19 cellular contexts compared by ENCODE assay signal in the genomic region with DNA sequence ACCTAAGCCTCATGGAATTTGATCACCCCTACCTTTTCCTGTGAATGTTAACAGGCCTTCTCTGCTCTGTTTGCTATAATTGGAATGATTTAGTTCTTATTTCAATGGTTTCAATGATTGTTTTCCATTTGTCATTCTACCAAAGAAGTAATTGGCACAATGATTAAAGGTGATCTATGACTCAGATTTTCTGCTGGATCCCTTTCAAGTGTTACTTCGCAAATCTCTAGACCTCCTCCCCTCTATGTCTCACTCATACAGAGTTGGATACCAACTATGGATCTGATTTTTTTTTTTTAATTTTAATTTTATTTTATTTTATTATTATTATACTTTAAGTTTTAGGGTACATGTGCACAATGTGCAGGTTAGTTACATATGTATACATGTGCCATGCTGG. TPM values are rescaled to one million over a fixed set of nuclear protein-coding genes. Genes with fewer than 3 reads are reported as not detected.
DNase-seq lines count a peak whose midpoint lies in the region; ATAC-seq, FAIRE-seq and TF ChIP-seq lines count a peak whose summit lies in the region.
"Had no signal": no experiment of that assay in that cellular context is flagged by ENCODE, and none has a peak within 500 bp of the region (broad histone marks: within the 10 kb centered on the region; RNA-seq: fewer than 3 reads in every experiment).

No MANE protein-coding gene starts in this region.

- no peaks in the 10 kb centered on the region for H3K36me3 ChIP-seq in PC-3 (ENCODE audit: low read depth, low read length)
- H3K36me3 ChIP-seq: BLaER1 treated with 17β-estradiol and CSF1 and Interleukin-3, amounts not matched to agents 10 nM and 100 nM had no signal

- no peaks in the 10 kb centered on the region for H3K27me3 Mint-ChIP-seq in activated T-cell treated with anti-CD3 and anti-CD28 coated beads, Interleukin-2, amount 50 U/mL, for 24 hours
- no peaks in the 10 kb centered on the region for H3K27me3 Mint-ChIP-seq in memory B cell
- H3K27me3 Mint-ChIP-seq in WTC11 (ENCODE audit: low read depth): no peaks in the 10 kb centered on the region

- no peaks in the 10 kb centered on the region for H3K4me1 ChIP-seq in PC-3 (ENCODE audit: insufficient read depth, low read length)

- CTCF ChIA-PET in PC-3 (lab: Charles Lee): no interaction called here
- CTCF ChIA-PET in WTC11 (lab: Charles Lee): no interaction called here

- intact Hi-C loops in PC-3 (cut with micrococcal nuclease): no loop called here

- H3K27ac Mint-ChIP-seq in activated T-cell treated with anti-CD3 and anti-CD28 coated beads, Interleukin-2, amount 50 U/mL, for 24 hours: peak overlapping the region; percentile 75
- H3K27ac Mint-ChIP-seq in memory B cell (peak overlapping the region; percentile 55), WTC11 (no peak overlapping the region)
- H3K27ac Mint-ChIP-seq: CD8-positive, alpha-beta T cell had no signal

- no peak for DNase-seq in activated T-cell treated with anti-CD3 and anti-CD28 coated beads, Interleukin-2, amount 50 U/mL, for 24 hours
- no peak for DNase-seq in activated T-cell treated with anti-CD3 and anti-CD28 coated beads for 4 hours
- DNase-seq in GM12891 (ENCODE audit: insufficient read length, low spot score): no peak
- peak; percentile 15 for DNase-seq in PC-3
- DNase-seq in memory B cell (ENCODE audit: low spot score in 2 of 2): no peak
- DNase-seq in WTC11 (ENCODE audit: low spot score): no peak
- DNase-seq: Calu3; CD8-positive, alpha-beta T cell; GF-D8; GOT3; KG1; NCI-H1417 treated with DMSO at 0.1 percent for 48 hours; NCI-H187 treated with DMSO at 0.1 percent for 48 hours; NCI-H2227 treated with DMSO at 0.1 percent for 48 hours; NCI-H510A treated with DMSO at 0.1 percent for 48 hours; NCI-H774 had no signal

- H3K9ac ChIP-seq in PC-3 (ENCODE audit: low read length): no peak overlapping the region
- H3K9ac ChIP-seq: BLaER1 treated with 17β-estradiol and CSF1 and Interleukin-3, amounts not matched to agents 10 nM and 100 nM had no signal

- TF ChIP-seq CTCF in PC-3 (conservative IDR thresholded peaks at IDR 0.05; ENCODE audit: low read depth, low read length): no peak
- no peak for TF ChIP-seq CTCF in WTC11 (IDR thresholded peaks at IDR 0.05)

- H3K9me2 ChIP-seq in PC-3 (replicated peaks; ENCODE audit: low read length): no peaks in the 10 kb centered on the region

- no peak overlapping the region for H3K4me3 ChIP-seq in PC-3 (ENCODE audit: low read length)
- H3K4me3 ChIP-seq: BLaER1 treated with 17β-estradiol and CSF1 and Interleukin-3, amounts not matched to agents 10 nM and 100 nM had no signal

- no peaks in the 10 kb centered on the region for H3F3A ChIP-seq in PC-3 (ENCODE audit: low read length, unreplicated experiment)

- no peaks in the 10 kb centered on the region for H3K9me3 Mint-ChIP-seq in activated T-cell treated with anti-CD3 and anti-CD28 coated beads, Interleukin-2, amount 50 U/mL, for 24 hours
- H3K9me3 Mint-ChIP-seq in memory B cell (no peaks in the 10 kb centered on the region), WTC11 (no peaks in the 10 kb centered on the region)
- H3K9me3 Mint-ChIP-seq: CD8-positive, alpha-beta T cell had no signal

- no peak for TF ChIP-seq POLR2A in GM12891 (IDR thresholded peaks at IDR 0.05; ENCODE audit: low read depth, low read length)

- H3K9me3 ChIP-seq in PC-3 (ENCODE audit: low read length): no peaks in the 10 kb centered on the region
- H3K9me3 ChIP-seq: BLaER1 treated with 17β-estradiol and CSF1 and Interleukin-3, amounts not matched to agents 10 nM and 100 nM had no signal

- H4K20me1 ChIP-seq in PC-3 (ENCODE audit: low read length): no peaks in the 10 kb centered on the region
- H4K20me1 ChIP-seq: BLaER1 treated with 17β-estradiol and CSF1 and Interleukin-3, amounts not matched to agents 10 nM and 100 nM had no signal

- H3K4me3 Mint-ChIP-seq in activated T-cell treated with anti-CD3 and anti-CD28 coated beads, Interleukin-2, amount 50 U/mL, for 24 hours: no peak overlapping the region
- H3K4me3 Mint-ChIP-seq in memory B cell (no peak overlapping the region), WTC11 (no peak overlapping the region)
- H3K4me3 Mint-ChIP-seq: CD8-positive, alpha-beta T cell had no signal

- BruUV-seq in PC-3 (replicated peaks; lab: Mats Ljungman, UMichigan): no TSS peak

- H3K4me2 ChIP-seq in PC-3 (ENCODE audit: low read length): no peak overlapping the region
- H3K4me2 ChIP-seq: BLaER1 treated with 17β-estradiol and CSF1 and Interleukin-3, amounts not matched to agents 10 nM and 100 nM had no signal

- H3K4me1 Mint-ChIP-seq in activated T-cell treated with anti-CD3 and anti-CD28 coated beads, Interleukin-2, amount 50 U/mL, for 24 hours (ENCODE audit: low read depth): peaks cover 33% of the 10 kb centered on the region
- H3K4me1 Mint-ChIP-seq in memory B cell (peaks cover 27% of the 10 kb centered on the region), WTC11 (no peaks in the 10 kb centered on the region; the same call in 1 of the 2 replicates)

- peak; percentile 9 for FAIRE-seq in GM12891 (lab: Jason Lieb, UNC)

- no peak overlapping the region for H2AFZ ChIP-seq in PC-3 (ENCODE audit: low read length)

- H3K79me2 ChIP-seq in PC-3 (ENCODE audit: low read length): no peaks in the 10 kb centered on the region

- no peaks in the 10 kb centered on the region for H3K27me3 ChIP-seq in PC-3 (ENCODE audit: low read length)
- H3K27me3 ChIP-seq: BLaER1 treated with 17β-estradiol and CSF1 and Interleukin-3, amounts not matched to agents 10 nM and 100 nM had no signal

- H3K27ac ChIP-seq in PC-3 (ENCODE audit: low read length): no peak overlapping the region
- H3K27ac ChIP-seq: BLaER1 treated with 17β-estradiol and CSF1 and Interleukin-3, amounts not matched to agents 10 nM and 100 nM had no signal

- H3K36me3 Mint-ChIP-seq in activated T-cell treated with anti-CD3 and anti-CD28 coated beads, Interleukin-2, amount 50 U/mL, for 24 hours (ENCODE audit: low read depth): no peaks in the 10 kb centered on the region
- no peaks in the 10 kb centered on the region for H3K36me3 Mint-ChIP-seq in memory B cell
- no peaks in the 10 kb centered on the region for H3K36me3 Mint-ChIP-seq in WTC11
- H3K36me3 Mint-ChIP-seq: CD8-positive, alpha-beta T cell had no signal

- POLR2A ChIA-PET in PC-3 (lab: Charles Lee; ENCODE audit: unreplicated experiment): no interaction called here
- POLR2A ChIA-PET in WTC11 (lab: Charles Lee): no interaction called here

- no peak for ATAC-seq in PC-3
- ATAC-seq in memory B cell (ENCODE audit: low read depth): no peak
- no peak for ATAC-seq in WTC11
- no peak for ATAC-seq in HG03439 (IDR thresholded peaks at IDR 0.05; ENCODE audit: unreplicated experiment)
- ATAC-seq: CD8-positive, alpha-beta T cell; HepG2 had no signal

TF ChIP-seq in GM12891, 5 proteins besides CTCF, POLR2A, EP300 and RAD21:
- TF ChIP-seq TAF1 (IDR thresholded peaks at IDR 0.05; ENCODE audit: low read depth, low read length) (no peak), POLR2AphosphoS5 (IDR thresholded peaks at IDR 0.05; ENCODE audit: low read depth, low read length) (no peak), PAX5 (IDR thresholded peaks at IDR 0.05; ENCODE audit: insufficient read depth, low read length, severe bottlenecking) (no peak), SPI1 (IDR thresholded peaks at IDR 0.05; ENCODE audit: low read depth, low read length) (no peak), POU2F2 (IDR thresholded peaks at IDR 0.05; ENCODE audit: low read depth, low read length) (no peak)

TF ChIP-seq in WTC11, 78 proteins besides CTCF, POLR2A, EP300 and RAD21:
- no peak for TF ChIP-seq MXD4 (CRISPR knock-in tag; IDR thresholded peaks at IDR 0.05; ENCODE audit: borderline replicate concordance)
- no peak for TF ChIP-seq STAT6 (CRISPR knock-in tag; conservative IDR thresholded peaks at IDR 0.05; ENCODE audit: low read depth)
- TF ChIP-seq ZNF232 (CRISPR knock-in tag; IDR thresholded peaks at IDR 0.05): no peak

RNA-seq across cellular contexts. Expression of gene FAM117B, which starts 29.6 kb away (rescaled TPM):
- 1.0 TPM for polyA plus RNA-seq in GM12891 (2012; ENCODE audit: low read depth, missing spikeins)
- total RNA-seq in PC-3 (2014; rRNA removed) (2.2 and 3.6 TPM in 2 replicates), WTC11 (2021) (18.1 to 23.2 TPM (median 23.1 TPM) in 3 replicates)
